ENCODE assay signal across 20 cellular contexts in genomic region chr13:59570204-59570603, GRCh38.
A peak's percentile ranks its signal among the peaks of the same experiment; 100 is the strongest.
DNase-seq lines count a peak whose midpoint lies in the region; ATAC-seq and TF ChIP-seq lines count a peak whose summit lies in the region.
"Had no signal": no experiment of that assay in that cellular context is flagged by ENCODE, and none has a peak within 500 bp of the region (broad histone marks: within the 10 kb centered on the region; RNA-seq: fewer than 3 reads in every experiment).

No MANE protein-coding gene starts in this region.

- no peaks in the 10 kb centered on the region for H4K20me1 ChIP-seq in GM23338 (replicated peaks; ENCODE audit: insufficient read depth)

- H3K27ac ChIP-seq in GM23338 (ENCODE audit: low read depth): no peak overlapping the region
- no peak overlapping the region for H3K27ac ChIP-seq in gastrocnemius medialis
- H3K27ac ChIP-seq: A549 had no signal

- no peaks in the 10 kb centered on the region for H3F3A ChIP-seq in GM23338 (replicated peaks; ENCODE audit: low read depth)

- H3K79me2 ChIP-seq in GM23338 (replicated peaks; ENCODE audit: insufficient read depth): no peaks in the 10 kb centered on the region

- no peaks in the 10 kb centered on the region for H3K36me3 Mint-ChIP-seq in activated naive CD8-positive, alpha-beta T cell treated with anti-CD3 and anti-CD28 coated beads, Interleukin-2, amount 10 ng/mL, durations not matched to agents 7 days and 5 days
- H3K36me3 Mint-ChIP-seq in activated naive CD8-positive, alpha-beta T cell treated with anti-CD3 and anti-CD28 coated beads, Interleukin-2, amount 50 U/mL, for 24 hours (ENCODE audit: low read depth): no peaks in the 10 kb centered on the region
- peaks cover 12% of the 10 kb centered on the region; the same call in 2 of the 3 replicates for H3K36me3 Mint-ChIP-seq in GM23338 (ENCODE audit: low read depth)
- H3K36me3 Mint-ChIP-seq in effector memory CD8-positive, alpha-beta T cell (ENCODE audit: insufficient read depth): no peaks in the 10 kb centered on the region

- intact Hi-C loops in gastrocnemius medialis (cut with DNase I; ENCODE audit: low total_unique reads): no loop called here

- TF ChIP-seq POLR2A in gastrocnemius medialis (IDR thresholded peaks at IDR 0.05): no peak

- in situ Hi-C loops in GM13976 (cut with MboI; ENCODE audit: low sequenced_read_pairs, unreplicated experiment): no loop called here
- in situ Hi-C loops in gastrocnemius medialis (cut with MboI; ENCODE audit: low sequenced_read_pairs in 4 of 4): no loop called here

- no peak overlapping the region for H3K4me2 ChIP-seq in GM23338
- H3K4me2 ChIP-seq: A549 had no signal

- H3K4me1 ChIP-seq in GM23338 (ENCODE audit: insufficient read depth): no peaks in the 10 kb centered on the region
- no peaks in the 10 kb centered on the region for H3K4me1 ChIP-seq in gastrocnemius medialis
- H3K4me1 ChIP-seq: A549 had no signal

- no peak overlapping the region for H3K27ac Mint-ChIP-seq in activated naive CD8-positive, alpha-beta T cell treated with anti-CD3 and anti-CD28 coated beads, Interleukin-2, amount 10 ng/mL, durations not matched to agents 7 days and 5 days
- no peak overlapping the region for H3K27ac Mint-ChIP-seq in activated naive CD8-positive, alpha-beta T cell treated with anti-CD3 and anti-CD28 coated beads, Interleukin-2, amount 50 U/mL, for 24 hours
- no peak overlapping the region for H3K27ac Mint-ChIP-seq in GM23338
- no peak overlapping the region for H3K27ac Mint-ChIP-seq in effector memory CD8-positive, alpha-beta T cell
- H3K27ac Mint-ChIP-seq: CD4-positive, alpha-beta memory T cell; H9 had no signal

- H3K36me3 ChIP-seq in GM23338 (ENCODE audit: insufficient read depth) (no peaks in the 10 kb centered on the region), gastrocnemius medialis (no peaks in the 10 kb centered on the region)
- H3K36me3 ChIP-seq: BE2C had no signal

- TF ChIP-seq CTCF in GM23338 (conservative IDR thresholded peaks at IDR 0.05; ENCODE audit: low read depth in 2 of 2) (no peak), GM13976 (IDR thresholded peaks at IDR 0.05; ENCODE audit: borderline replicate concordance, control extremely low read depth, extremely low read depth, insufficient read depth, missing control alignments) (no peak), gastrocnemius medialis (IDR thresholded peaks at IDR 0.05 in 4 of 5, conservative IDR thresholded peaks at IDR 0.05 in 1 of 5) (no peak)

- DNase-seq in activated naive CD8-positive, alpha-beta T cell treated with anti-CD3 and anti-CD28 coated beads, Interleukin-2, amount 10 ng/mL, durations not matched to agents 7 days and 5 days: no peak
- no peak for DNase-seq in activated naive CD8-positive, alpha-beta T cell treated with anti-CD3 and anti-CD28 coated beads, Interleukin-2, amount 50 U/mL, for 24 hours
- DNase-seq in GM23338 (ENCODE audit: low spot score): no peak
- DNase-seq in effector memory CD8-positive, alpha-beta T cell: no peak
- DNase-seq in GM13976 (ENCODE audit: low spot score): no peak
- no peak for DNase-seq in gastrocnemius medialis
- DNase-seq: 8988T; ACHN; AML-193; BE2C; C1 segment of cervical spinal cord; Calu3; CD4-positive, alpha-beta memory T cell; COR-L47; DND-41; H9 had no signal

- POLR2A ChIA-PET in activated naive CD8-positive, alpha-beta T cell treated with anti-CD3 and anti-CD28 coated beads, Interleukin-2, amount 10 ng/mL, durations not matched to agents 7 days and 5 days (lab: Charles Lee): no interaction called here

- H3K4me3 ChIP-seq in GM23338 (no peak overlapping the region), gastrocnemius medialis (no peak overlapping the region)
- H3K4me3 ChIP-seq: A549 had no signal

- H3K4me3 Mint-ChIP-seq in activated naive CD8-positive, alpha-beta T cell treated with anti-CD3 and anti-CD28 coated beads, Interleukin-2, amount 10 ng/mL, durations not matched to agents 7 days and 5 days: no peak overlapping the region
- no peak overlapping the region for H3K4me3 Mint-ChIP-seq in activated naive CD8-positive, alpha-beta T cell treated with anti-CD3 and anti-CD28 coated beads, Interleukin-2, amount 50 U/mL, for 24 hours
- H3K4me3 Mint-ChIP-seq in GM23338: no peak overlapping the region
- H3K4me3 Mint-ChIP-seq in effector memory CD8-positive, alpha-beta T cell: no peak overlapping the region
- H3K4me3 Mint-ChIP-seq: CD4-positive, alpha-beta memory T cell; H9 had no signal

- peak; percentile 63 for ATAC-seq in activated naive CD8-positive, alpha-beta T cell treated with anti-CD3 and anti-CD28 coated beads, Interleukin-2, amount 10 ng/mL, durations not matched to agents 7 days and 5 days (ENCODE audit: low read depth)
- ATAC-seq in activated naive CD8-positive, alpha-beta T cell treated with anti-CD3 and anti-CD28 coated beads, Interleukin-2, amount 50 U/mL, for 24 hours: no peak
- ATAC-seq in GM18858 (IDR thresholded peaks at IDR 0.05; ENCODE audit: unreplicated experiment) (peak; percentile 63), GM23338 (no peak), gastrocnemius medialis (no peak), GM18867 (IDR thresholded peaks at IDR 0.05; ENCODE audit: unreplicated experiment) (no peak)
- ATAC-seq in effector memory CD8-positive, alpha-beta T cell (replicated peaks): peak; percentile 44
- ATAC-seq: A549, HCT116 had no signal

- 0 out of 2 replicates have a peak, but pooled peaks cover 5% of the 10 kb centered on the region for H3K9me2 ChIP-seq in GM23338 (ENCODE audit: insufficient read depth)

- peak overlapping the region; percentile 50; the same call in 1 of the 2 replicates for H2AFZ ChIP-seq in GM23338

- peaks cover 3% of the 10 kb centered on the region for H3K4me1 Mint-ChIP-seq in activated naive CD8-positive, alpha-beta T cell treated with anti-CD3 and anti-CD28 coated beads, Interleukin-2, amount 10 ng/mL, durations not matched to agents 7 days and 5 days
- no peaks in the 10 kb centered on the region for H3K4me1 Mint-ChIP-seq in activated naive CD8-positive, alpha-beta T cell treated with anti-CD3 and anti-CD28 coated beads, Interleukin-2, amount 50 U/mL, for 24 hours
- H3K4me1 Mint-ChIP-seq in GM23338: peaks cover 3% of the 10 kb centered on the region; the same call in 1 of the 3 replicates
- peaks cover 0 to 4% of the 10 kb centered on the region in 2 donors for H3K4me1 Mint-ChIP-seq in effector memory CD8-positive, alpha-beta T cell (ENCODE audit: low read depth in 2 of 2)
- H3K4me1 Mint-ChIP-seq: CD4-positive, alpha-beta memory T cell had no signal

- H3K27me3 ChIP-seq in GM23338 (ENCODE audit: insufficient read depth): no peaks in the 10 kb centered on the region
- H3K27me3 ChIP-seq in gastrocnemius medialis: no peaks in the 10 kb centered on the region
- H3K27me3 ChIP-seq: BE2C had no signal

- H3K9me3 ChIP-seq in gastrocnemius medialis: no peaks in the 10 kb centered on the region
- H3K9me3 ChIP-seq: A549, BE2C had no signal

- peaks cover 24% of the 10 kb centered on the region for H3K27me3 Mint-ChIP-seq in activated naive CD8-positive, alpha-beta T cell treated with anti-CD3 and anti-CD28 coated beads, Interleukin-2, amount 10 ng/mL, durations not matched to agents 7 days and 5 days
- peaks cover 14% of the 10 kb centered on the region for H3K27me3 Mint-ChIP-seq in activated naive CD8-positive, alpha-beta T cell treated with anti-CD3 and anti-CD28 coated beads, Interleukin-2, amount 50 U/mL, for 24 hours
- H3K27me3 Mint-ChIP-seq in GM23338 (ENCODE audit: insufficient read depth, low read depth, poor library complexity): peaks cover 2% of the 10 kb centered on the region
- H3K27me3 Mint-ChIP-seq in effector memory CD8-positive, alpha-beta T cell: peaks cover 5 to 27% of the 10 kb centered on the region in 2 donors

- peaks cover 3% of the 10 kb centered on the region for H3K9me3 Mint-ChIP-seq in activated naive CD8-positive, alpha-beta T cell treated with anti-CD3 and anti-CD28 coated beads, Interleukin-2, amount 10 ng/mL, durations not matched to agents 7 days and 5 days
- peaks cover 9% of the 10 kb centered on the region for H3K9me3 Mint-ChIP-seq in activated naive CD8-positive, alpha-beta T cell treated with anti-CD3 and anti-CD28 coated beads, Interleukin-2, amount 50 U/mL, for 24 hours
- H3K9me3 Mint-ChIP-seq in GM23338: peaks cover 4% of the 10 kb centered on the region; the same call in 2 of the 3 replicates
- H3K9me3 Mint-ChIP-seq in effector memory CD8-positive, alpha-beta T cell: peaks cover 0 to 6% of the 10 kb centered on the region in 2 donors

TF ChIP-seq in GM23338, 12 proteins besides CTCF, POLR2A, EP300 and RAD21:
- TF ChIP-seq JUNB (IDR thresholded peaks at IDR 0.05; ENCODE audit: unreplicated experiment) (no peak), ZNF331 (CRISPR knock-in tag; IDR thresholded peaks at IDR 0.05; ENCODE audit: low read depth) (no peak), ETS1 (IDR thresholded peaks at IDR 0.05) (no peak), POLR2AphosphoS5 (IDR thresholded peaks at IDR 0.05; ENCODE audit: low read depth) (no peak)

Comparison
In these comparisons a context has a peak if more than half of its experiments do, and no peak if none do; other contexts are left out.
1. ATAC-seq: peak in activated naive CD8-positive, alpha-beta T cell treated with anti-CD3 and anti-CD28 coated beads, Interleukin-2, amount 10 ng/mL, durations not matched to agents 7 days and 5 days (single experiment), GM18858 (single experiment) and effector memory CD8-positive, alpha-beta T cell (single experiment); none in activated naive CD8-positive, alpha-beta T cell treated with anti-CD3 and anti-CD28 coated beads, Interleukin-2, amount 50 U/mL, for 24 hours (single experiment), GM23338 (single experiment), gastrocnemius medialis (0 of 2) and GM18867 (single experiment).